Comparison of ENCODE assay signal across 8 cellular contexts in the genomic region with DNA sequence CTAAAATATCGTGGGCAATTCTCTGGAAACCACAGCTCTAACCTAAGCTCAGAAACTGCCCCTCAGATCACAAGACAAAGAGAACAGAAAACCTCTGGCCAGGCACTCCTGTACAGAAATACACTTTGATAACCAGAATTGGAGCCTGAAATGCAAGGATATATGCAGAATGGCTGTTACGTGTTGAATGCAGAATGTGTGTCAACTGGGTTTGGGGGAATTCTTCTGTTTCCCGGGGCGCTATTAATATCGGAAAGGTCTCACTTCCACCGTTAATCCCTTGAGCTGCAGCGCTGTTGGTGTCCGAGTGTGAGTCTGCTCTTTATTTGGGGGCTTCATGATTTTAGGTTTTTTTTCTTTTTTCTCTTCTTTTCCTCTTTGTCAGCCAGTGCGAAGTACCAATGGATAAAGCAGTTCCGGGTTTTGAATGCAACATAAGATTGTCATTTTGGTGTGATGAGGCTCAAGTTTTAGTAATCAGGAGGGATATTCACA. TPM values are rescaled to one million over a fixed set of nuclear protein-coding genes. Genes with fewer than 3 reads are reported as not detected.
DNase-seq lines count a peak whose midpoint lies in the region; ATAC-seq and TF ChIP-seq lines count a peak whose summit lies in the region.

No MANE protein-coding gene starts in this region.

- ATAC-seq in Right ventricle myocardium inferior (no peak), HG02943 (IDR thresholded peaks at IDR 0.05; ENCODE audit: low read depth, unreplicated experiment) (peak; percentile 14), GM19328 (IDR thresholded peaks at IDR 0.05; ENCODE audit: unreplicated experiment) (no peak)

- H3K27me3 ChIP-seq in left ventricle myocardium inferior (ENCODE audit: low read depth) = no peaks in the 10 kb centered on the region

- peaks cover 11% of the 10 kb centered on the region for H3K9me3 ChIP-seq in left ventricle myocardium inferior (replicated peaks)

- H3K4me3 Mint-ChIP-seq in glutamatergic neuron (ENCODE audit: unreplicated experiment) = peak overlapping the region; percentile 93

- intact Hi-C loops in left ventricle myocardium inferior (cut with micrococcal nuclease) (no loop called here), Right ventricle myocardium inferior (cut with DNase I) (loop anchor here (2.0 to 10.0 kb wide), 7 partner anchors 36 to 972 kb away; no protein-coding TSS in a partner anchor)

- peaks cover 11% of the 10 kb centered on the region for H3K9me3 Mint-ChIP-seq in glutamatergic neuron (ENCODE audit: unreplicated experiment)

- peak overlapping the region; percentile 65 for H3K27ac Mint-ChIP-seq in glutamatergic neuron (ENCODE audit: unreplicated experiment)

- peak overlapping the region; percentile 97 for H3K4me3 ChIP-seq in left ventricle myocardium inferior
- H3K4me3 ChIP-seq in WI38 (ENCODE audit: low read depth, low read length) = peak overlapping the region; percentile 92
- H3K4me3 ChIP-seq in skeletal muscle cell (ENCODE audit: low read depth, low read length) = peak overlapping the region; percentile 93

- H3K27me3 Mint-ChIP-seq in glutamatergic neuron (ENCODE audit: unreplicated experiment) = peaks cover 4% of the 10 kb centered on the region

- no peaks in the 10 kb centered on the region for H3K36me3 Mint-ChIP-seq in glutamatergic neuron (ENCODE audit: unreplicated experiment)

- peaks cover 12% of the 10 kb centered on the region for H3K36me3 ChIP-seq in left ventricle myocardium inferior

- DNase-seq in left ventricle myocardium inferior (no peak), Right ventricle myocardium inferior (ENCODE audit: missing footprints) (no peak), glutamatergic neuron (no peak), skeletal muscle cell (ENCODE audit: low read depth) (no peak), T1000 (lab: John Stamatoyannopoulos, UW) (no peak)

- peaks cover 8% of the 10 kb centered on the region for H3K4me1 Mint-ChIP-seq in glutamatergic neuron (ENCODE audit: low read depth, unreplicated experiment)

- TF ChIP-seq CTCF in left ventricle myocardium inferior (IDR thresholded peaks at IDR 0.05; ENCODE audit: borderline replicate concordance) (no peak), WI38 (IDR thresholded peaks at IDR 0.05; ENCODE audit: low read depth, low read length) (no peak), glutamatergic neuron (IDR thresholded peaks at IDR 0.05; ENCODE audit: partially characterized antibody, unreplicated experiment) (no peak)

- peaks cover 78% of the 10 kb centered on the region for H3K4me1 ChIP-seq in left ventricle myocardium inferior

- peak overlapping the region; percentile 99 for H3K27ac ChIP-seq in left ventricle myocardium inferior (replicated peaks)

RNA-seq across cellular contexts. Expression of gene PIK3R1, which starts 1.2 kb away (rescaled TPM):
- 132 TPM for total RNA-seq in left ventricle myocardium inferior
- total RNA-seq in Right ventricle myocardium inferior = 113 TPM
- 49.4 TPM for total RNA-seq in glutamatergic neuron (ENCODE audit: unreplicated experiment)
